In the genomic region with DNA sequence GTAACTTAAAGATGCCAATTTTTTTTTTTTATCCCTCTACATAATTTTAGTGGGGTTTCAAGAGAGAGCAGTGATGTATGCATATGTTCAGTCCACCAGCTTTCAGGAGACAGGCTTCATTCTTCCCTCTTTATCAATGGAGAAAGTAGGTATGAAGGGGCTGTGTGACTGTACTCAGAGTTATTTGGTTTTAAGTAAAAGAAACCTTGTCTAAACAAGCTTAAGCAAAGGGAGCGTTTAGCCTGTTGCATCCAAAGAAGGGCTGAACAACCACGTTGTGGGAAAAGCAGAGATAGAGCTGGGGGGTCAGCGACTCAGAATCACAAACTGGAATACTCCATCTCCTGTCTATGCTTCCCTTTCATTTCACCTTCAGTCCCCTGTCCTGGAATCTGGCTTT, we compare ENCODE assay signal across 1 cellular context.
TF ChIP-seq lines count a peak whose summit lies in the region.

No MANE protein-coding gene starts in this region.

TF ChIP-seq in A549, 52 proteins besides CTCF, POLR2A, EP300 and RAD21:
- TF ChIP-seq, protein P1, sequence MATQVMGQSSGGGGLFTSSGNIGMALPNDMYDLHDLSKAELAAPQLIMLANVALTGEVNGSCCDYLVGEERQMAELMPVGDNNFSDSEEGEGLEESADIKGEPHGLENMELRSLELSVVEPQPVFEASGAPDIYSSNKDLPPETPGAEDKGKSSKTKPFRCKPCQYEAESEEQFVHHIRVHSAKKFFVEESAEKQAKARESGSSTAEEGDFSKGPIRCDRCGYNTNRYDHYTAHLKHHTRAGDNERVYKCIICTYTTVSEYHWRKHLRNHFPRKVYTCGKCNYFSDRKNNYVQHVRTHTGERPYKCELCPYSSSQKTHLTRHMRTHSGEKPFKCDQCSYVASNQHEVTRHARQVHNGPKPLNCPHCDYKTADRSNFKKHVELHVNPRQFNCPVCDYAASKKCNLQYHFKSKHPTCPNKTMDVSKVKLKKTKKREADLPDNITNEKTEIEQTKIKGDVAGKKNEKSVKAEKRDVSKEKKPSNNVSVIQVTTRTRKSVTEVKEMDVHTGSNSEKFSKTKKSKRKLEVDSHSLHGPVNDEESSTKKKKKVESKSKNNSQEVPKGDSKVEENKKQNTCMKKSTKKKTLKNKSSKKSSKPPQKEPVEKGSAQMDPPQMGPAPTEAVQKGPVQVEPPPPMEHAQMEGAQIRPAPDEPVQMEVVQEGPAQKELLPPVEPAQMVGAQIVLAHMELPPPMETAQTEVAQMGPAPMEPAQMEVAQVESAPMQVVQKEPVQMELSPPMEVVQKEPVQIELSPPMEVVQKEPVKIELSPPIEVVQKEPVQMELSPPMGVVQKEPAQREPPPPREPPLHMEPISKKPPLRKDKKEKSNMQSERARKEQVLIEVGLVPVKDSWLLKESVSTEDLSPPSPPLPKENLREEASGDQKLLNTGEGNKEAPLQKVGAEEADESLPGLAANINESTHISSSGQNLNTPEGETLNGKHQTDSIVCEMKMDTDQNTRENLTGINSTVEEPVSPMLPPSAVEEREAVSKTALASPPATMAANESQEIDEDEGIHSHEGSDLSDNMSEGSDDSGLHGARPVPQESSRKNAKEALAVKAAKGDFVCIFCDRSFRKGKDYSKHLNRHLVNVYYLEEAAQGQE (IDR thresholded peaks at IDR 0.05), result no peak
- no peak for TF ChIP-seq NFE2L2 (conservative IDR thresholded peaks at IDR 0.05; ENCODE audit: low read length)
- TF ChIP-seq JUN (IDR thresholded peaks at IDR 0.05), result no peak
- no peak for TF ChIP-seq FOSB (CRISPR knock-in tag; IDR thresholded peaks at IDR 0.05)
- no peak for TF ChIP-seq MAFK (IDR thresholded peaks at IDR 0.05; ENCODE audit: partially characterized antibody)
- TF ChIP-seq PHF8 (IDR thresholded peaks at IDR 0.05; ENCODE audit: borderline replicate concordance, low read depth), result no peak
- TF ChIP-seq, protein P2, sequence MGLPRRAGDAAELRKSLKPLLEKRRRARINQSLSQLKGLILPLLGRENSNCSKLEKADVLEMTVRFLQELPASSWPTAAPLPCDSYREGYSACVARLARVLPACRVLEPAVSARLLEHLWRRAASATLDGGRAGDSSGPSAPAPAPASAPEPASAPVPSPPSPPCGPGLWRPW (IDR thresholded peaks at IDR 0.05), result no peak
- no peak for TF ChIP-seq BHLHE40 (IDR thresholded peaks at IDR 0.05; ENCODE audit: low read depth, low read length)
- TF ChIP-seq, protein P3, sequence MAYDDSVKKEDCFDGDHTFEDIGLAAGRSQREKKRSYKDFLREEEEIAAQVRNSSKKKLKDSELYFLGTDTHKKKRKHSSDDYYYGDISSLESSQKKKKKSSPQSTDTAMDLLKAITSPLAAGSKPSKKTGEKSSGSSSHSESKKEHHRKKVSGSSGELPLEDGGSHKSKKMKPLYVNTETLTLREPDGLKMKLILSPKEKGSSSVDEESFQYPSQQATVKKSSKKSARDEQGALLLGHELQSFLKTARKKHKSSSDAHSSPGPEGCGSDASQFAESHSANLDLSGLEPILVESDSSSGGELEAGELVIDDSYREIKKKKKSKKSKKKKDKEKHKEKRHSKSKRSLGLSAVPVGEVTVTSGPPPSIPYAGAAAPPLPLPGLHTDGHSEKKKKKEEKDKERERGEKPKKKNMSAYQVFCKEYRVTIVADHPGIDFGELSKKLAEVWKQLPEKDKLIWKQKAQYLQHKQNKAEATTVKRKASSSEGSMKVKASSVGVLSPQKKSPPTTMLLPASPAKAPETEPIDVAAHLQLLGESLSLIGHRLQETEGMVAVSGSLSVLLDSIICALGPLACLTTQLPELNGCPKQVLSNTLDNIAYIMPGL (CRISPR knock-in tag; IDR thresholded peaks at IDR 0.05; ENCODE audit: borderline replicate concordance), result no peak
- TF ChIP-seq SMC3 (IDR thresholded peaks at IDR 0.05), result no peak
- TF ChIP-seq KDM1A (IDR thresholded peaks at IDR 0.05; ENCODE audit: low read depth), result no peak
- no peak for TF ChIP-seq KDM5A (IDR thresholded peaks at IDR 0.05)
- no peak for TF ChIP-seq POLR2AphosphoS2 (conservative IDR thresholded peaks at IDR 0.05; ENCODE audit: low read length)
- no peak for TF ChIP-seq NPAS2 (CRISPR knock-in tag; IDR thresholded peaks at IDR 0.05; ENCODE audit: borderline replicate concordance)
- no peak for TF ChIP-seq CHD4 (IDR thresholded peaks at IDR 0.05; ENCODE audit: borderline replicate concordance)
- no peak for TF ChIP-seq MAZ (IDR thresholded peaks at IDR 0.05; ENCODE audit: borderline replicate concordance, low read depth, low read length)
- TF ChIP-seq ZSCAN20 (CRISPR knock-in tag; IDR thresholded peaks at IDR 0.05), result no peak
- no peak for TF ChIP-seq EHF (CRISPR knock-in tag; IDR thresholded peaks at IDR 0.05)
- TF ChIP-seq CBX2 (IDR thresholded peaks at IDR 0.05; ENCODE audit: borderline replicate concordance, low read depth), result no peak
- no peak for TF ChIP-seq RNF2 (IDR thresholded peaks at IDR 0.05; ENCODE audit: borderline replicate concordance, low read depth)
